Comparison of ENCODE assay signal across 8 cellular contexts in the genomic region with DNA sequence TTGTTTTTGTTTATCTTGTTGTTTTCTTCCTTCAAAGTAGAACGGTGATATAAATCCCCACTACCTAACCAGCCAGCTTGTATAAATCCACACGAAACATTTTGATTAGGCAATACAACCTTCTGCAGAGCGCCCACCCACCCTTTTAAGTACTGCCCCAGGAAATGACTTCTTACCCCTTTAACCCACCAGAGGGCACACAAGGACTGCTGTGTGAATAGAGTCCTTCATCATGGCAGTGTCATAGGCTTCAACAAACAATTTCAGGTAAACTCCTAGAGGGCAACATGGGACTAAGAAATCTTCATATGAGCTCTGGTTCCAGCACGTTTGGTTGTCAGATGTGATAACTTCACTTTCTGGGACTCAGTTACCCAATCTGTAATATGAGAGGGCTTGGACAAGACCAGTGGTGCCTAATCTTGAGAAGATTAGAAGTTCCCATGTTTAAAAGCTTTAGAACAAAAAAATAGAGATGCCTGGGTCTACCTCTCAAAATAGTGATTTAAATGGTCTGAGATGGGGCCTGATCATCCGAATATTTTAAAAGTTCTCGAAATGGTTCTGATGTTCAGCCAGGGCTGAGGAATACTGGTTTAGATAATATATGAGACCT. TPM values are rescaled to one million over a fixed set of nuclear protein-coding genes. Genes with fewer than 3 reads are reported as not detected.
DNase-seq lines count a peak whose midpoint lies in the region; ATAC-seq, FAIRE-seq and TF ChIP-seq lines count a peak whose summit lies in the region.

No MANE protein-coding gene starts in this region.

- H3K4me3 Mint-ChIP-seq in activated T-cell treated with anti-CD3 and anti-CD28 coated beads, Interleukin-2, amount 50 U/mL, for 72 hours, result no peak overlapping the region
- no peak overlapping the region for H3K4me3 Mint-ChIP-seq in osteocyte (ENCODE audit: unreplicated experiment)

- H3K36me3 Mint-ChIP-seq in activated T-cell treated with anti-CD3 and anti-CD28 coated beads, Interleukin-2, amount 50 U/mL, for 72 hours (ENCODE audit: insufficient read depth in 2 of 2), result peaks cover 6 to 8% of the 10 kb centered on the region in 2 donors
- peaks cover 2% of the 10 kb centered on the region for H3K36me3 Mint-ChIP-seq in osteocyte (ENCODE audit: unreplicated experiment)

- H3K4me1 Mint-ChIP-seq in activated T-cell treated with anti-CD3 and anti-CD28 coated beads, Interleukin-2, amount 50 U/mL, for 72 hours (ENCODE audit: low read depth), result no peaks in the 10 kb centered on the region
- H3K4me1 Mint-ChIP-seq in osteocyte (ENCODE audit: unreplicated experiment), result no peaks in the 10 kb centered on the region

- FAIRE-seq in frontal cortex (lab: Jason Lieb, UNC), result no peak

- TF ChIP-seq CTCF in osteocyte (IDR thresholded peaks at IDR 0.05), result peak; percentile 90

- peak; percentile 90 for ATAC-seq in GM21423 (IDR thresholded peaks at IDR 0.05; ENCODE audit: unreplicated experiment)
- peak; percentile 89 to 93 for ATAC-seq in activated T-cell treated with anti-CD3 and anti-CD28 coated beads, Interleukin-2, amount 50 U/mL, for 72 hours (replicated peaks in 1 of 2)

- H3K27ac Mint-ChIP-seq in activated T-cell treated with anti-CD3 and anti-CD28 coated beads, Interleukin-2, amount 50 U/mL, for 72 hours, result no peak overlapping the region
- no peak overlapping the region for H3K27ac Mint-ChIP-seq in osteocyte (ENCODE audit: unreplicated experiment)

- peak; percentile 92 for DNase-seq in DMS53 (lab: John Stamatoyannopoulos, UW)
- peak; percentile 89 for DNase-seq in KBM-7
- peak; percentile 44 for DNase-seq in NOMO-1 treated with dmso at 0.1 percent for 144 hours (lab: John Stamatoyannopoulos, UW; ENCODE audit: unreplicated experiment)
- DNase-seq in activated T-cell treated with anti-CD3 and anti-CD28 coated beads, Interleukin-2, amount 50 U/mL, for 72 hours, result peak; percentile 55 to 61
- peak; percentile 18 to 52 for DNase-seq in frontal cortex (ENCODE audit: low spot score in 2 of 2)
- DNase-seq in osteocyte (ENCODE audit: extremely low spot score, unreplicated experiment), result no peak
- no peak for DNase-seq in putamen (ENCODE audit: low spot score)

- in situ Hi-C loops in KBM-7 (cut with MboI; ENCODE audit: low pct_unique_long_range_greater_than_20kb, low sequenced_read_pairs), result loop anchor here (25.0 kb wide), 1 partner anchor 264 kb away; no protein-coding TSS in a partner anchor

- H3K9me3 Mint-ChIP-seq in activated T-cell treated with anti-CD3 and anti-CD28 coated beads, Interleukin-2, amount 50 U/mL, for 72 hours, result peaks cover 5% of the 10 kb centered on the region in 2 donors
- H3K9me3 Mint-ChIP-seq in osteocyte (ENCODE audit: unreplicated experiment), result peaks cover 12% of the 10 kb centered on the region

- peaks cover 12% of the 10 kb centered on the region for H3K27me3 Mint-ChIP-seq in activated T-cell treated with anti-CD3 and anti-CD28 coated beads, Interleukin-2, amount 50 U/mL, for 72 hours (ENCODE audit: low read depth)
- H3K27me3 Mint-ChIP-seq in osteocyte (ENCODE audit: unreplicated experiment), result no peaks in the 10 kb centered on the region

RNA-seq across cellular contexts. Expression of a gene that starts 56.1 kb away (rescaled TPM):
- total RNA-seq in activated T-cell treated with anti-CD3 and anti-CD28 coated beads, Interleukin-2, amount 50 U/mL, for 72 hours, result 1 to 10 TPM; 1.1 to 1.6 TPM
- 7.7 TPM for total RNA-seq in frontal cortex
- total RNA-seq in osteocyte, result 0.84 and 1.2 TPM in 2 replicates

Comparison
In these comparisons a context has a peak if more than half of its experiments do, and no peak if none do; other contexts are left out.
1. DNase-seq: peak in DMS53 (single experiment), KBM-7 (single experiment), NOMO-1 treated with dmso at 0.1 percent for 144 hours (single experiment), activated T-cell treated with anti-CD3 and anti-CD28 coated beads, Interleukin-2, amount 50 U/mL, for 72 hours (2 of 2) and frontal cortex (2 of 2); none in osteocyte (single experiment) and putamen (single experiment).